Comparison of ENCODE assay signal across 17 cellular contexts in the genomic region with DNA sequence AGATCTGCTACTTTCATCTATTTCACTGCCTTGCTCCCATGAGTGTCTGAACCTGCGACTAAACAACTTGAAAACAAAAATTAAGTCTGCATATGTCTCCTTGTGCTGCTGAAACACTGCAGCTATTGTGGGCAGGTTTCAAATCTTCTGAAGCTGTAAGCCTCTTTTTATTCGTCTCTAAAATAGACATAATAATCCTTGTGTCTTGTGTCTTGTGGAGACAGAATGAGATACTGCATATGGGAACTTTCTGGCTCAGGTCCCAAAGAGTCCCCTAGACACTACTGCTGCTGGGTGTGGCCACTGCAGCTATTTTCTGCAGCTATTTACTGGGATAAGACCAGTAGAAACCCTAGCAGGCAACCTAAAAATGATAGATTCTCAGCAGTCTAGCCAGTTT.
DNase-seq lines count a peak whose midpoint lies in the region; ATAC-seq and TF ChIP-seq lines count a peak whose summit lies in the region.
"Had no signal": no experiment of that assay in that cellular context is flagged by ENCODE, and none has a peak within 500 bp of the region (broad histone marks: within the 10 kb centered on the region; RNA-seq: fewer than 3 reads in every experiment).

No MANE protein-coding gene starts in this region.

- peak; percentile 24 for ATAC-seq in left ventricle myocardium superior
- ATAC-seq in heart left ventricle: no peak
- ATAC-seq in left lung: no peak
- ATAC-seq: GM23338 had no signal

- WGBS in heart left ventricle, 4 donors: 38 to 60% (median 45%) methylated on average over 2 of the region's 2 CpGs

- H3K36me3 ChIP-seq in heart left ventricle (peaks cover 0 to 36% (median 0%) of the 10 kb centered on the region in 9 donors), left lung (peaks cover 0 to 27% of the 10 kb centered on the region in 2 donors)
- H3K36me3 ChIP-seq: BE2C had no signal

- TF ChIP-seq CTCF in heart left ventricle (IDR thresholded peaks at IDR 0.05): no peak
- no peak for TF ChIP-seq CTCF in left lung (IDR thresholded peaks at IDR 0.05)

- peaks cover 0 to 73% (median 32%) of the 10 kb centered on the region in 12 donors for H3K4me1 ChIP-seq in heart left ventricle
- peaks cover 0 to 12% of the 10 kb centered on the region in 2 donors for H3K4me1 ChIP-seq in left lung
- H3K4me1 ChIP-seq: BE2C, Caco-2 had no signal

- DNase-seq in left ventricle myocardium superior (no peak), heart left ventricle (no peak), epidermal melanocyte (ENCODE audit: insufficient read length, low spot score) (peak; percentile 36), HuH-7.5 (ENCODE audit: low spot score) (no peak), left lung (no peak), NCI-H1436 treated with DMSO at 0.1 percent for 48 hours (lab: John Stamatoyannopoulos, UW) (no peak)
- DNase-seq: ACHN; BE2C; C1 segment of cervical spinal cord; Caco-2; CD4-positive, CD25-positive, alpha-beta regulatory T cell; CD8-positive, alpha-beta memory T cell; DMS79 treated with DMSO at 0.1 percent for 48 hours; GF-D8; H9 had no signal

- H3K9me3 ChIP-seq in heart left ventricle (no peaks in the 10 kb centered on the region), left lung (no peaks in the 10 kb centered on the region)
- H3K9me3 ChIP-seq: BE2C, Caco-2 had no signal

- no peak overlapping the region for H3K4me3 ChIP-seq in heart left ventricle
- H3K4me3 ChIP-seq in left lung: no peak overlapping the region
- H3K4me3 ChIP-seq: GM23338 had no signal

- H3K27me3 ChIP-seq in heart left ventricle (no peaks in the 10 kb centered on the region), left lung (no peaks in the 10 kb centered on the region)
- H3K27me3 ChIP-seq: BE2C had no signal

- intact Hi-C loops in left ventricle myocardium superior (cut with micrococcal nuclease): no loop called here
- intact Hi-C loops in heart left ventricle (cut with DNase I): loop anchor here in 8 of 10 donors (5.0 to 10.0 kb wide), 7 partner anchors 164 to 754 kb away; no protein-coding TSS in a partner anchor
- intact Hi-C loops in left lung (cut with DNase I): loop anchor here in 1 of 2 donors (10.0 kb wide), 2 partner anchors 232 to 722 kb away; no protein-coding TSS in a partner anchor

- TF ChIP-seq POLR2A in heart left ventricle (IDR thresholded peaks at IDR 0.05): no peak

- H3K27ac ChIP-seq in heart left ventricle: no peak overlapping the region
- H3K27ac ChIP-seq in angular gyrus (ENCODE audit: low read depth, low read length): peak overlapping the region; percentile 54
- H3K27ac ChIP-seq in left lung: no peak overlapping the region
